Comparison of ENCODE assay signal across 8 cellular contexts in genomic region chr6:106085984-106086832, GRCh38. TPM values are rescaled to one million over a fixed set of nuclear protein-coding genes. Genes with fewer than 3 reads are reported as not detected.
DNase-seq lines count a peak whose midpoint lies in the region; ATAC-seq and TF ChIP-seq lines count a peak whose summit lies in the region.

TSS of gene PRDM1 (plus strand) at chr6:106086336. CDS start at chr6:106086554, 218 bp downstream.

- TF ChIP-seq EP300 in neural cell (conservative IDR thresholded peaks at IDR 0.05; ENCODE audit: poor library complexity, severe bottlenecking), result no peak

- peak; percentile 68 for ATAC-seq in GM21447 (IDR thresholded peaks at IDR 0.05; ENCODE audit: unreplicated experiment)

- H3K27me3 ChIP-seq in HUES64 (ENCODE audit: insufficient read depth, low read length) (peaks cover 19% of the 10 kb centered on the region), Peyer's patch (no peaks in the 10 kb centered on the region), fibroblast of lung (ENCODE audit: control insufficient read depth, insufficient read depth, low read length) (no peaks in the 10 kb centered on the region), neural cell (ENCODE audit: insufficient read depth, low read depth, low read length) (peaks cover 31% of the 10 kb centered on the region), stomach smooth muscle (ENCODE audit: control insufficient read depth in 1 of 2, insufficient read depth in 2 of 2, low read length in 2 of 2) (peaks cover 29 to 31% of the 10 kb centered on the region in 2 donors)

- WGBS in HUES64, result under 1% methylated on average over 44 of the region's 44 CpGs

- no peaks in the 10 kb centered on the region for H3K9me2 ChIP-seq in neural cell (ENCODE audit: insufficient read depth, low read length)

- no peaks in the 10 kb centered on the region for H4K20me1 ChIP-seq in fibroblast of lung (ENCODE audit: control insufficient read depth, extremely low read depth, insufficient read depth, low read length)
- H4K20me1 ChIP-seq in neural cell (ENCODE audit: insufficient read depth), result no peaks in the 10 kb centered on the region

- H3K4me2 ChIP-seq in fibroblast of lung (ENCODE audit: extremely low read depth, insufficient read depth, low read length) (peak within 1 kb of the TSS; percentile 90), neural cell (ENCODE audit: low read length) (peak within 1 kb of the TSS; percentile 71)

- H3K4me1 ChIP-seq in HUES64 (ENCODE audit: insufficient read depth, low read length) (peaks cover 38% of the 10 kb centered on the region), Peyer's patch (peaks cover 0 to 8% (median 1%) of the 10 kb centered on the region in 4 donors), fibroblast of lung (ENCODE audit: control insufficient read depth, extremely low read depth, insufficient read depth, low read length) (peaks cover 13% of the 10 kb centered on the region), stomach smooth muscle (ENCODE audit: control insufficient read depth, insufficient read depth, low read length) (peaks cover 5% of the 10 kb centered on the region)

- no peaks in the 10 kb centered on the region for H3F3A ChIP-seq in neural cell (ENCODE audit: insufficient read depth, low read length, poor library complexity, severe bottlenecking)

- peaks cover 22% of the 10 kb centered on the region for H3K79me2 ChIP-seq in fibroblast of lung (ENCODE audit: control insufficient read depth, insufficient read depth, low read length)
- no peaks in the 10 kb centered on the region for H3K79me2 ChIP-seq in neural cell (replicated peaks; ENCODE audit: insufficient read depth, low read length)

- H3K9me3 ChIP-seq in HUES64 (ENCODE audit: insufficient read depth, low read depth, low read length) (no peaks in the 10 kb centered on the region), Peyer's patch (no peaks in the 10 kb centered on the region), fibroblast of lung (ENCODE audit: control insufficient read depth, insufficient read depth, low read depth, low read length) (no peaks in the 10 kb centered on the region), neural cell (ENCODE audit: low read length) (no peaks in the 10 kb centered on the region), stomach smooth muscle (ENCODE audit: control insufficient read depth in 2 of 2, low read length in 2 of 2) (no peaks in the 10 kb centered on the region)

- DNase-seq in DMS153 (lab: John Stamatoyannopoulos, UW) (peak; percentile 85), Peyer's patch (peak; percentile 90 to 98 (median 96)), fibroblast of lung (ENCODE audit: low read depth in 2 of 2) (peak; percentile 61 to 77)
- DNase-seq in activated T-cell treated with anti-CD3 and anti-CD28 coated beads, Interleukin-2, amount 50 U/mL, for 48 hours, result peak; percentile 83 to 85

- no peaks in the 10 kb centered on the region for H3K36me3 ChIP-seq in HUES64 (ENCODE audit: insufficient read depth, low read length)
- no peaks in the 10 kb centered on the region for H3K36me3 ChIP-seq in Peyer's patch
- no peaks in the 10 kb centered on the region for H3K36me3 ChIP-seq in fibroblast of lung (ENCODE audit: control insufficient read depth, insufficient read depth, low read length)
- H3K36me3 ChIP-seq in neural cell (ENCODE audit: insufficient read depth, low read length), result no peaks in the 10 kb centered on the region
- no peaks in the 10 kb centered on the region for H3K36me3 ChIP-seq in stomach smooth muscle (ENCODE audit: control insufficient read depth in 2 of 2, insufficient read depth in 2 of 2, low read length in 2 of 2)

- peak within 1 kb of the TSS; percentile 41 for H2AFZ ChIP-seq in fibroblast of lung (ENCODE audit: low read length)
- peak within 1 kb of the TSS; percentile 9 for H2AFZ ChIP-seq in neural cell (ENCODE audit: low read depth, low read length)

- peak; percentile 53 to 87 for TF ChIP-seq POLR2A in Peyer's patch (IDR thresholded peaks at IDR 0.05)

- TF ChIP-seq CTCF in Peyer's patch (IDR thresholded peaks at IDR 0.05), result peak in 4 of 6 experiments; percentile 22 to 58 (median 54)
- TF ChIP-seq CTCF in fibroblast of lung (conservative IDR thresholded peaks at IDR 0.05 in 1 of 2, IDR thresholded peaks at IDR 0.05 in 1 of 2; ENCODE audit: low read depth in 1 of 2, low read length in 2 of 2), result no peak
- peak; percentile 51 for TF ChIP-seq CTCF in neural cell (IDR thresholded peaks at IDR 0.05; ENCODE audit: poor library complexity, severe bottlenecking)

- H3K4me3 ChIP-seq in HUES64 (ENCODE audit: low read length) (peak within 1 kb of the TSS; percentile 57), Peyer's patch (peak within 1 kb of the TSS; percentile 34 to 61 (median 50)), fibroblast of lung (replicated peaks in 1 of 4; ENCODE audit: control extremely low read depth in 1 of 4, insufficient read depth in 1 of 4, low read depth in 3 of 4, low read length in 4 of 4) (peak within 1 kb of the TSS; percentile 50 to 83 (median 61)), neural cell (ENCODE audit: low read length) (peak within 1 kb of the TSS; percentile 73), stomach smooth muscle (ENCODE audit: low read length in 2 of 2) (peak within 1 kb of the TSS; percentile 56 to 66)

- H3K27ac ChIP-seq in HUES64 (ENCODE audit: low read depth, low read length), result no peak within 1 kb of the TSS; the same call in 1 of the 2 replicates
- H3K27ac ChIP-seq in Peyer's patch, result peak within 1 kb of the TSS; percentile 20 to 76 (median 72)
- H3K27ac ChIP-seq in fibroblast of lung (ENCODE audit: insufficient read depth, low read length), result peak within 1 kb of the TSS; percentile 78
- H3K27ac ChIP-seq in neural cell (ENCODE audit: low read length), result no peak within 1 kb of the TSS
- H3K27ac ChIP-seq in stomach smooth muscle (ENCODE audit: low read length), result no peak within 1 kb of the TSS

- TF ChIP-seq RAD21 in neural cell (conservative IDR thresholded peaks at IDR 0.05), result peak; percentile 54

- H3K9ac ChIP-seq in HUES64 (ENCODE audit: low read depth, low read length), result peak within 1 kb of the TSS; percentile 26; the same call in 1 of the 2 replicates
- peak within 1 kb of the TSS; percentile 53 for H3K9ac ChIP-seq in fibroblast of lung (ENCODE audit: insufficient read depth, low read length)
- no peak within 1 kb of the TSS for H3K9ac ChIP-seq in neural cell (ENCODE audit: low read length)
- H3K9ac ChIP-seq in stomach smooth muscle (ENCODE audit: low read length in 2 of 2), result no peak within 1 kb of the TSS

TF ChIP-seq in neural cell, 6 proteins besides CTCF, POLR2A, EP300 and RAD21:
- TF ChIP-seq POLR2AphosphoS5 (IDR thresholded peaks at IDR 0.05) (no peak), SMC3 (conservative IDR thresholded peaks at IDR 0.05; ENCODE audit: poor library complexity) (peak; percentile 57), MXI1 (conservative IDR thresholded peaks at IDR 0.05; ENCODE audit: poor library complexity, severe bottlenecking) (peak; percentile 39)

RNA-seq across cellular contexts. Expression of gene PRDM1, which starts in this region (rescaled TPM):
- polyA plus RNA-seq in HUES64 (2013, experiment 1 of 2), result 2.7 TPM
- polyA plus RNA-seq in HUES64 (2013, experiment 2 of 2), result 2.2 TPM
- total RNA-seq in Peyer's patch (10 to 100 TPM in 3 of 4 donors, 1 to 10 TPM in 1; 6.4 to 57.8 (median 14.9) TPM), fibroblast of lung (2.3 and 5.4 TPM in 2 replicates)
- polyA plus RNA-seq in fibroblast of lung (2.8 TPM in 2 replicates), neural cell (0.09 TPM in 1 of 2 replicates, not detected in the other)
- polyA plus RNA-seq in fibroblast of lung (2012), result 1.9 and 2.1 TPM in 2 replicates
- polyA minus RNA-seq in fibroblast of lung (ENCODE audit: low replicate concordance) (5.4 and 9.6 TPM in 2 replicates), neural cell (not detected in 2 replicates)

Comparison
In these comparisons a context has a peak if more than half of its experiments do, and no peak if none do; other contexts are left out.
1. H3K27ac ChIP-seq: peak in Peyer's patch (4 of 4) and fibroblast of lung (single experiment); none in HUES64 (single experiment), neural cell (single experiment) and stomach smooth muscle (single experiment).
2. H3K9ac ChIP-seq: peak in HUES64 (single experiment) and fibroblast of lung (single experiment); none in neural cell (single experiment) and stomach smooth muscle (0 of 2).
3. CTCF ChIP-seq: peak in Peyer's patch (4 of 6) and neural cell (single experiment); none in fibroblast of lung (0 of 2).
4. Peak in every context shown above with its lines, with median percentiles within 50 percentile points of each other: DNase-seq and H3K4me3 ChIP-seq.